Comparison of ENCODE assay signal across 13 cellular contexts in genomic region chr15:69979783-69980182, GRCh38.
DNase-seq lines count a peak whose midpoint lies in the region; ATAC-seq, FAIRE-seq and TF ChIP-seq lines count a peak whose summit lies in the region.
"Had no signal": no experiment of that assay in that cellular context is flagged by ENCODE, and none has a peak within 500 bp of the region (broad histone marks: within the 10 kb centered on the region; RNA-seq: fewer than 3 reads in every experiment).

No MANE protein-coding gene starts in this region.

- no peaks in the 10 kb centered on the region for H3K79me2 ChIP-seq in GM12878 (ENCODE audit: control insufficient read depth, insufficient read depth, low read length)

- H3K4me2 ChIP-seq in GM12878 (ENCODE audit: control insufficient read depth, insufficient read depth), result peak overlapping the region; percentile 73

- H3K4me1 ChIP-seq in GM12878 (ENCODE audit: control insufficient read depth, insufficient read depth, low read length) (peaks cover 38% of the 10 kb centered on the region), kidney (ENCODE audit: control insufficient read depth in 1 of 2, insufficient read depth in 1 of 2, low read depth in 1 of 2, low read length in 2 of 2) (no peaks in the 10 kb centered on the region)

- TF ChIP-seq CTCF in GM12878 (IDR thresholded peaks at IDR 0.05 in 2 of 3, conservative IDR thresholded peaks at IDR 0.05 in 1 of 3; ENCODE audit: control insufficient read depth in 2 of 3, extremely low read depth in 1 of 3, insufficient read depth in 1 of 3, low read depth in 3 of 3, low read length in 3 of 3) (no peak), kidney (IDR thresholded peaks at IDR 0.05; ENCODE audit: borderline replicate concordance, extremely low read depth, insufficient read depth) (no peak), CD14-positive monocyte (IDR thresholded peaks at IDR 0.05) (no peak)

- POLR2A ChIA-PET in GM12878 (lab: Charles Lee), result no interaction called here

- no peaks in the 10 kb centered on the region; a peak in 1 of 4 replicates for H3K27me3 ChIP-seq in GM12878 (replicated peaks in 1 of 2; ENCODE audit: control insufficient read depth in 2 of 2, insufficient read depth in 2 of 2, low read length in 1 of 2)

- H4K20me1 ChIP-seq in GM12878 (ENCODE audit: control insufficient read depth, insufficient read depth), result no peaks in the 10 kb centered on the region

- FAIRE-seq in GM12878 (lab: Jason Lieb, UNC), result peak; percentile 94
- no peak for FAIRE-seq in kidney (lab: Jason Lieb, UNC)
- FAIRE-seq: TTC549 had no signal

- no peaks in the 10 kb centered on the region for H3K4me1 Mint-ChIP-seq in CD14-positive monocyte
- H3K4me1 Mint-ChIP-seq: activated T-helper 17 cell treated with anti-CD3 and anti-CD28 coated beads, Interleukin-2, amount 50 U/mL, for 72 hours; neural crest cell had no signal

- ATAC-seq in GM18519 (IDR thresholded peaks at IDR 0.05; ENCODE audit: low FRiP score, unreplicated experiment) (peak; percentile 58), GM21390 (IDR thresholded peaks at IDR 0.05; ENCODE audit: unreplicated experiment) (peak; percentile 86), HG03097 (IDR thresholded peaks at IDR 0.05; ENCODE audit: low FRiP score, unreplicated experiment) (peak; percentile 86), GM12878 (peak; percentile 83)

- TF ChIP-seq POLR2A in GM12878 (IDR thresholded peaks at IDR 0.05; ENCODE audit: low read depth, low read length), result no peak

- H3K4me3 Mint-ChIP-seq in CD14-positive monocyte, result no peak overlapping the region
- H3K4me3 Mint-ChIP-seq: activated T-helper 17 cell treated with anti-CD3 and anti-CD28 coated beads, Interleukin-2, amount 50 U/mL, for 72 hours; neural crest cell had no signal

- CTCF ChIA-PET in GM12878 (lab: Yijun Ruan, JAX), result interaction anchor here (0.5 to 1.5 kb wide), 11 partner anchors 16 to 485 kb away, joined by 3 to 23 read pairs (median 4); partner anchors contain the start of gene TLE3

- intact Hi-C loops in GM12878 (cut with micrococcal nuclease; ENCODE audit: unreplicated experiment) (loop anchor here (1.0 to 10.0 kb wide), 5 partner anchors 35 to 509 kb away; partner anchors contain the start of gene TLE3), kidney (cut with DNase I) (no loop called here), CD14-positive monocyte (cut with micrococcal nuclease) (no loop called here)

- peak overlapping the region; percentile 71 for H3K27ac ChIP-seq in GM12878 (ENCODE audit: control insufficient read depth, insufficient read depth)
- no peak overlapping the region for H3K27ac ChIP-seq in kidney (ENCODE audit: low read depth in 2 of 2, low read length in 2 of 2)

- H3K9me3 Mint-ChIP-seq in CD14-positive monocyte, result no peaks in the 10 kb centered on the region
- H3K9me3 Mint-ChIP-seq: activated T-helper 17 cell treated with anti-CD3 and anti-CD28 coated beads, Interleukin-2, amount 50 U/mL, for 72 hours; neural crest cell had no signal

- RAD21 ChIA-PET in GM12878 (lab: Charles Lee; ENCODE audit: unreplicated experiment), result interaction anchor here (0.7 to 1.5 kb wide), 11 partner anchors 18 to 487 kb away, joined by 3 to 15 read pairs (median 3); partner anchors contain the start of gene TLE3

- H3K9me3 ChIP-seq in GM12878 (replicated peaks; ENCODE audit: control insufficient read depth, insufficient read depth, low read length), result no peaks in the 10 kb centered on the region
- no peaks in the 10 kb centered on the region for H3K9me3 ChIP-seq in kidney (ENCODE audit: control insufficient read depth in 1 of 2, low read length in 2 of 2)

- H3K4me3 ChIP-seq in GM12878 (no peak overlapping the region), kidney (ENCODE audit: low read length in 2 of 2) (no peak overlapping the region)

- in situ Hi-C loops in GM12878 (cut with MboI), result no loop called here

- H2AFZ ChIP-seq in GM12878 (ENCODE audit: control insufficient read depth, low read depth, low read length), result no peak overlapping the region

- 3% methylated on average over 8 of the region's 8 CpGs for WGBS in GM12878 (ENCODE audit: insufficient coverage, insufficient replicate concordance, low lambda C conversion rate, missing lambda C conversion rate)

- H3K36me3 ChIP-seq in GM12878 (ENCODE audit: control insufficient read depth in 2 of 2, insufficient read depth in 2 of 2, low read length in 1 of 2) (no peaks in the 10 kb centered on the region), kidney (ENCODE audit: control insufficient read depth in 1 of 2, insufficient read depth in 2 of 2, low read length in 2 of 2) (no peaks in the 10 kb centered on the region)

- TF ChIP-seq RAD21 in GM12878 (IDR thresholded peaks at IDR 0.05; ENCODE audit: insufficient read depth, low read depth, low read length), result no peak

- no peaks in the 10 kb centered on the region for H3K36me3 Mint-ChIP-seq in CD14-positive monocyte

- SMC1A ChIA-PET in GM12878 (lab: Charles Lee; ENCODE audit: uncharacterized antibody, unreplicated experiment), result interaction anchor here (0.6 to 3.1 kb wide), 17 partner anchors 15 to 488 kb away, joined by 3 to 12 read pairs (median 3); partner anchors contain the start of gene TLE3

- H3K27me3 Mint-ChIP-seq in CD14-positive monocyte (ENCODE audit: low read depth in 3 of 3), result peaks cover 4 to 18% (median 9%) of the 10 kb centered on the region in 3 donors

- no TSS peak for BruUV-seq in GM12878 (replicated peaks; lab: Mats Ljungman, UMichigan)

- no peak overlapping the region for H3K9ac ChIP-seq in GM12878 (ENCODE audit: control insufficient read depth, insufficient read depth, low read length)
- H3K9ac ChIP-seq in kidney (ENCODE audit: low read length in 2 of 2), result no peak overlapping the region

- no peak for TF ChIP-seq EP300 in GM12878 (IDR thresholded peaks at IDR 0.05; ENCODE audit: borderline replicate concordance in 1 of 2, control insufficient read depth in 1 of 2, low read depth in 2 of 2, low read length in 2 of 2)

- no peak overlapping the region for H3K27ac Mint-ChIP-seq in CD14-positive monocyte
- H3K27ac Mint-ChIP-seq: activated T-helper 17 cell treated with anti-CD3 and anti-CD28 coated beads, Interleukin-2, amount 50 U/mL, for 72 hours had no signal

- DNase-seq in GM12878 (ENCODE audit: low read depth, low spot score) (peak; percentile 79), D341Med (ENCODE audit: low spot score) (no peak), kidney (no peak), CD14-positive monocyte (ENCODE audit: low spot score) (no peak)
- DNase-seq in stimulated activated CD4-positive, alpha-beta T cell treated with anti-CD3 and anti-CD28 coated beads, Interleukin-2, amount 100 ng/mL, for 48 hours, result no peak
- DNase-seq: effector memory CD4-positive, alpha-beta T cell; NCI-H510A had no signal

TF ChIP-seq in GM12878, 131 proteins besides CTCF, POLR2A, EP300 and RAD21 (continues in another document):
- TF ChIP-seq, protein P1, sequence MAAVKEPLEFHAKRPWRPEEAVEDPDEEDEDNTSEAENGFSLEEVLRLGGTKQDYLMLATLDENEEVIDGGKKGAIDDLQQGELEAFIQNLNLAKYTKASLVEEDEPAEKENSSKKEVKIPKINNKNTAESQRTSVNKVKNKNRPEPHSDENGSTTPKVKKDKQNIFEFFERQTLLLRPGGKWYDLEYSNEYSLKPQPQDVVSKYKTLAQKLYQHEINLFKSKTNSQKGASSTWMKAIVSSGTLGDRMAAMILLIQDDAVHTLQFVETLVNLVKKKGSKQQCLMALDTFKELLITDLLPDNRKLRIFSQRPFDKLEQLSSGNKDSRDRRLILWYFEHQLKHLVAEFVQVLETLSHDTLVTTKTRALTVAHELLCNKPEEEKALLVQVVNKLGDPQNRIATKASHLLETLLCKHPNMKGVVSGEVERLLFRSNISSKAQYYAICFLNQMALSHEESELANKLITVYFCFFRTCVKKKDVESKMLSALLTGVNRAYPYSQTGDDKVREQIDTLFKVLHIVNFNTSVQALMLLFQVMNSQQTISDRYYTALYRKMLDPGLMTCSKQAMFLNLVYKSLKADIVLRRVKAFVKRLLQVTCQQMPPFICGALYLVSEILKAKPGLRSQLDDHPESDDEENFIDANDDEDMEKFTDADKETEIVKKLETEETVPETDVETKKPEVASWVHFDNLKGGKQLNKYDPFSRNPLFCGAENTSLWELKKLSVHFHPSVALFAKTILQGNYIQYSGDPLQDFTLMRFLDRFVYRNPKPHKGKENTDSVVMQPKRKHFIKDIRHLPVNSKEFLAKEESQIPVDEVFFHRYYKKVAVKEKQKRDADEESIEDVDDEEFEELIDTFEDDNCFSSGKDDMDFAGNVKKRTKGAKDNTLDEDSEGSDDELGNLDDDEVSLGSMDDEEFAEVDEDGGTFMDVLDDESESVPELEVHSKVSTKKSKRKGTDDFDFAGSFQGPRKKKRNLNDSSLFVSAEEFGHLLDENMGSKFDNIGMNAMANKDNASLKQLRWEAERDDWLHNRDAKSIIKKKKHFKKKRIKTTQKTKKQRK (IDR thresholded peaks at IDR 0.05; ENCODE audit: low read depth, low read length), result no peak
- TF ChIP-seq SP1 (IDR thresholded peaks at IDR 0.05; ENCODE audit: low read depth, low read length) (no peak), SMAD1 (IDR thresholded peaks at IDR 0.05; ENCODE audit: low read depth, partially characterized antibody) (no peak), YY1 (IDR thresholded peaks at IDR 0.05; ENCODE audit: low read depth, low read length) (no peak), HDAC6 (IDR thresholded peaks at IDR 0.05; ENCODE audit: unreplicated experiment) (no peak), HDGF (IDR thresholded peaks at IDR 0.05) (no peak)
- TF ChIP-seq, protein P2, sequence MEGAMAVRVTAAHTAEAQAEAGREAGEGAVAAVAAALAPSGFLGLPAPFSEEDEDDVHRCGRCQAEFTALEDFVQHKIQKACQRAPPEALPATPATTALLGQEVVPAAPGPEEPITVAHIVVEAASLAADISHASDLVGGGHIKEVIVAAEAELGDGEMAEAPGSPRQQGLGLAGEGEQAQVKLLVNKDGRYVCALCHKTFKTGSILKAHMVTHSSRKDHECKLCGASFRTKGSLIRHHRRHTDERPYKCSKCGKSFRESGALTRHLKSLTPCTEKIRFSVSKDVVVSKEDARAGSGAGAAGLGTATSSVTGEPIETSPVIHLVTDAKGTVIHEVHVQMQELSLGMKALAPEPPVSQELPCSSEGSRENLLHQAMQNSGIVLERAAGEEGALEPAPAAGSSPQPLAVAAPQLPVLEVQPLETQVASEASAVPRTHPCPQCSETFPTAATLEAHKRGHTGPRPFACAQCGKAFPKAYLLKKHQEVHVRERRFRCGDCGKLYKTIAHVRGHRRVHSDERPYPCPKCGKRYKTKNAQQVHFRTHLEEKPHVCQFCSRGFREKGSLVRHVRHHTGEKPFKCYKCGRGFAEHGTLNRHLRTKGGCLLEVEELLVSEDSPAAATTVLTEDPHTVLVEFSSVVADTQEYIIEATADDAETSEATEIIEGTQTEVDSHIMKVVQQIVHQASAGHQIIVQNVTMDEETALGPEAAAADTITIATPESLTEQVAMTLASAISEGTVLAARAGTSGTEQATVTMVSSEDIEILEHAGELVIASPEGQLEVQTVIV (IDR thresholded peaks at IDR 0.05; ENCODE audit: borderline replicate concordance, partially characterized antibody), result no peak
